26 cellular contexts compared by ENCODE assay signal in the genomic region with DNA sequence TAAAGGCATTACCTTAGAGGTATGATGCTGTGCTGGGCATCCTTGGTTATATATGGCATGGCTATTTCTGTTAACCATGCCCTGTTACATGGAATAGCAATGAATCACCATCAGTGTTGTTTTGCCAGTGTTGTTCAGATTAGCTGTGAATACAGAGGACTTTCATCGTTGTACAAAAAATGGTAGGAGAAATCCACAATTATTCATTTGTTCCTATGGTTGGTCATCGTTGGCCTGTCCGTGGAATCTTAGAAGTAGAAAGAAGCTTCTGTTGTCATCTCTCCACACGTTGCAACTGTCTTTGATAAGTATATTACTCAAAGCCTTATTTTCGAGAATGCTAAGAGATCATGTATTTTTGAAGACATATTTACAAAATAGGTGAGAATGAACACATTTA.
A peak's percentile ranks its signal among the peaks of the same experiment; 100 is the strongest.
DNase-seq lines count a peak whose midpoint lies in the region; ATAC-seq, FAIRE-seq and TF ChIP-seq lines count a peak whose summit lies in the region.
"Had no signal": no experiment of that assay in that cellular context is flagged by ENCODE, and none has a peak within 500 bp of the region (broad histone marks: within the 10 kb centered on the region; RNA-seq: fewer than 3 reads in every experiment).

No MANE protein-coding gene starts in this region.

- intact Hi-C loops in activated naive CD4-positive, alpha-beta T cell treated with anti-CD3 and anti-CD28 coated beads for 36 hours (cut with micrococcal nuclease) = no loop called here
- intact Hi-C loops in activated T-helper 2 cell treated with anti-CD3 and anti-CD28 coated beads, Interferon-gamma antibody, Interleukin-2, Interleukin-4, amounts not matched to agents 10 μg/mL and 5 μg/mL and 100 μg/mL, durations not matched to agents 14 hours and 24 hours and 36 hours (cut with micrococcal nuclease) = no loop called here

- no peak overlapping the region for H3K4me3 Mint-ChIP-seq in activated naive CD4-positive, alpha-beta T cell treated with anti-CD3 and anti-CD28 coated beads for 36 hours
- no peak overlapping the region for H3K4me3 Mint-ChIP-seq in activated T-helper 2 cell treated with anti-CD3 and anti-CD28 coated beads, Interferon-gamma antibody, Interleukin-2, Interleukin-4, amounts not matched to agents 10 μg/mL and 5 μg/mL and 100 μg/mL, durations not matched to agents 14 hours and 24 hours and 36 hours (ENCODE audit: low read depth)
- H3K4me3 Mint-ChIP-seq: H9 had no signal

- peak overlapping the region; percentile 38 to 62 for H3K27ac Mint-ChIP-seq in activated naive CD4-positive, alpha-beta T cell treated with anti-CD3 and anti-CD28 coated beads, Interleukin-2, amount 50 U/mL, for 72 hours
- H3K27ac Mint-ChIP-seq in activated naive CD4-positive, alpha-beta T cell treated with anti-CD3 and anti-CD28 coated beads for 36 hours = no peak overlapping the region
- H3K27ac Mint-ChIP-seq in activated T-helper 2 cell treated with anti-CD3 and anti-CD28 coated beads, Interferon-gamma antibody, Interleukin-2, Interleukin-4, amounts not matched to agents 10 μg/mL and 5 μg/mL and 100 μg/mL, durations not matched to agents 14 hours and 24 hours and 36 hours = peak overlapping the region; percentile 12
- H3K27ac Mint-ChIP-seq: H9 had no signal

- TF ChIP-seq POLR2A in H54 (IDR thresholded peaks at IDR 0.05; ENCODE audit: low read depth, low read length) = no peak

- CTCF ChIA-PET in activated naive CD4-positive, alpha-beta T cell treated with anti-CD3 and anti-CD28 coated beads for 36 hours (lab: Charles Lee) = no interaction called here

- no peak for ATAC-seq in activated naive CD4-positive, alpha-beta T cell treated with anti-CD3 and anti-CD28 coated beads, Interleukin-2, amount 50 U/mL, for 72 hours
- no peak for ATAC-seq in GM19395 (IDR thresholded peaks at IDR 0.05; ENCODE audit: unreplicated experiment)
- ATAC-seq: HepG2, PC-3, Right ventricle myocardium inferior had no signal

- DNase-seq in activated naive CD4-positive, alpha-beta T cell treated with anti-CD3 and anti-CD28 coated beads, Interleukin-2, amount 50 U/mL, for 72 hours (ENCODE audit: low spot score in 2 of 2) = no peak
- no peak for DNase-seq in activated naive CD4-positive, alpha-beta T cell treated with anti-CD3 and anti-CD28 coated beads for 36 hours
- no peak for DNase-seq in activated T-helper 2 cell treated with anti-CD3 and anti-CD28 coated beads, Interferon-gamma antibody, Interleukin-2, Interleukin-4, amounts not matched to agents 10 μg/mL and 5 μg/mL and 100 μg/mL, durations not matched to agents 14 hours and 24 hours and 36 hours (ENCODE audit: low spot score)
- peak; percentile 88 for DNase-seq in foreskin melanocyte
- DNase-seq in NCI-H345 (lab: John Stamatoyannopoulos, UW) = no peak
- no peak for DNase-seq in CD1c-positive myeloid dendritic cell (ENCODE audit: extremely low spot score)
- no peak for DNase-seq in H54 (ENCODE audit: insufficient read length, low spot score)
- DNase-seq: 8988T; CD4-positive, CD25-positive, alpha-beta regulatory T cell; DMS53; GM23248; Karpas-422; NCI-H1092 treated with DMSO at 0.1 percent for 48 hours; NCI-H1436 treated with DMSO at 0.1 percent for 48 hours; NCI-H187 treated with DMSO at 0.1 percent for 48 hours; NCI-H2107; NCI-H446; NCI-H526; NCI-H82; NK-92 treated with Interleukin-12 subunit alpha and Interleukin-12 subunit beta, amount 100 ng/mL, for 24 hours; PC-3 had no signal

- peaks cover 5% of the 10 kb centered on the region for H3K4me1 Mint-ChIP-seq in activated naive CD4-positive, alpha-beta T cell treated with anti-CD3 and anti-CD28 coated beads for 36 hours (ENCODE audit: low read depth)
- H3K4me1 Mint-ChIP-seq in activated T-helper 2 cell treated with anti-CD3 and anti-CD28 coated beads, Interferon-gamma antibody, Interleukin-2, Interleukin-4, amounts not matched to agents 10 μg/mL and 5 μg/mL and 100 μg/mL, durations not matched to agents 14 hours and 24 hours and 36 hours (ENCODE audit: low read depth) = peaks cover 8% of the 10 kb centered on the region

- H3K9me3 Mint-ChIP-seq in activated naive CD4-positive, alpha-beta T cell treated with anti-CD3 and anti-CD28 coated beads, Interleukin-2, amount 50 U/mL, for 72 hours = no peaks in the 10 kb centered on the region
- H3K9me3 Mint-ChIP-seq in activated naive CD4-positive, alpha-beta T cell treated with anti-CD3 and anti-CD28 coated beads for 36 hours = no peaks in the 10 kb centered on the region
- H3K9me3 Mint-ChIP-seq in activated T-helper 2 cell treated with anti-CD3 and anti-CD28 coated beads, Interferon-gamma antibody, Interleukin-2, Interleukin-4, amounts not matched to agents 10 μg/mL and 5 μg/mL and 100 μg/mL, durations not matched to agents 14 hours and 24 hours and 36 hours = no peaks in the 10 kb centered on the region
- H3K9me3 Mint-ChIP-seq: CD4-positive, CD25-positive, alpha-beta regulatory T cell; H9 had no signal

- no peak for FAIRE-seq in H54 (lab: Jason Lieb, UNC)
- FAIRE-seq: GM18507, HepG2 had no signal

- H3K36me3 Mint-ChIP-seq in activated naive CD4-positive, alpha-beta T cell treated with anti-CD3 and anti-CD28 coated beads, Interleukin-2, amount 50 U/mL, for 72 hours = peaks cover 0 to 13% of the 10 kb centered on the region in 2 donors
- peaks cover 19% of the 10 kb centered on the region for H3K36me3 Mint-ChIP-seq in activated naive CD4-positive, alpha-beta T cell treated with anti-CD3 and anti-CD28 coated beads for 36 hours (ENCODE audit: low read depth)
- H3K36me3 Mint-ChIP-seq in activated T-helper 2 cell treated with anti-CD3 and anti-CD28 coated beads, Interferon-gamma antibody, Interleukin-2, Interleukin-4, amounts not matched to agents 10 μg/mL and 5 μg/mL and 100 μg/mL, durations not matched to agents 14 hours and 24 hours and 36 hours (ENCODE audit: low read depth) = peaks cover 41% of the 10 kb centered on the region

- H3K27me3 Mint-ChIP-seq in activated naive CD4-positive, alpha-beta T cell treated with anti-CD3 and anti-CD28 coated beads for 36 hours (ENCODE audit: low read depth) = no peaks in the 10 kb centered on the region
- H3K27me3 Mint-ChIP-seq in activated T-helper 2 cell treated with anti-CD3 and anti-CD28 coated beads, Interferon-gamma antibody, Interleukin-2, Interleukin-4, amounts not matched to agents 10 μg/mL and 5 μg/mL and 100 μg/mL, durations not matched to agents 14 hours and 24 hours and 36 hours (ENCODE audit: low read depth) = no peaks in the 10 kb centered on the region
- H3K27me3 Mint-ChIP-seq: CD4-positive, CD25-positive, alpha-beta regulatory T cell had no signal
